ENCODE assay signal across 7 cellular contexts in the genomic region with DNA sequence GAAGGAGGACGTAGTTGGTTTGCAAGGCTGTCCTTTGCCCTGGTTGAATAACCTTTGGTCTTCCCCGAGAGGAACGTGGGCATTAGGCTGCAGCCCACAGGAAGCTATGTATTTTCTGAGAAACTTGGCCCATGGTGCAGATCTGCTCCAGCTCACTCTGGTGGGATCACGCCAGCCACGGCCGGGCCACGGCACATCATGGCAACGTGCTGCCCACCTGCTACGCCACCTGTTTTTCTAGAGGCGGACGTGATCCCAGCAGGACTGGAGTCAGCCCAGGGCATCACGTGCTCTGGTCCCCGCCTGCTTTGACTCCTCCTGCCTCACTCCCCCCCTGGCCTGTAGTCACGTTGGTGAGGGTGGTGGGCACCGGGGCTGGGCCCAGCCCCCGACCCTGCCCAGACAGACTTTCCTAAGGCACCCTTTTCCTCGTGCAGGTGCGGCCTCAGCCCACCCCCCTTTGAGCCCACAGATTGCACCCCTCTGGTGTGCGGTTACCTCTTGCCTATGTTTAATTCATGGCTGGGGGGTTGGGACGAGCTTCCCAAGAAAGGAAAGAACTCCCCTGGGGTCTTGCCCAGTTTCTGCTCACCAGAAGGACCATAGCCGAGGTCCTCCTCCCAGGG. TPM values are rescaled to one million over a fixed set of nuclear protein-coding genes. Genes with fewer than 3 reads are reported as not detected.
DNase-seq lines count a peak whose midpoint lies in the region; ATAC-seq, FAIRE-seq and TF ChIP-seq lines count a peak whose summit lies in the region.
"Not testable (repeated sequence)": the region's sequence is repeated elsewhere in the genome, so short reads cannot be mapped to it uniquely, and the experiment has no call there.
"Had no signal": no experiment of that assay in that cellular context is flagged by ENCODE, and none has a peak within 500 bp of the region (broad histone marks: within the 10 kb centered on the region; RNA-seq: fewer than 3 reads in every experiment).

TSS of gene CLEC18C (plus strand) at position 576 of the 626 bp plus-strand sequence. CDS start 492 bp downstream, outside the sequence.

- FAIRE-seq in HepG2 (lab: Jason Lieb, UNC) = not testable (repeated sequence)

- not testable (repeated sequence) for BruUV-seq in HepG2 (replicated peaks; lab: Mats Ljungman, UMichigan)

- H3K27me3 ChIP-seq in Peyer's patch; kidney epithelial cell (ENCODE audit: control insufficient read depth, insufficient read depth, low read length); HepG2 (ENCODE audit: control insufficient read depth in 1 of 2, insufficient read depth in 2 of 2, low read length in 2 of 2); psoas muscle (ENCODE audit: insufficient read depth in 3 of 3, low read length in 2 of 3): not testable (repeated sequence)

- H3K36me3 ChIP-seq in Peyer's patch; kidney epithelial cell (ENCODE audit: control insufficient read depth, insufficient read depth, low read length); HepG2 (replicated peaks in 1 of 2; ENCODE audit: control insufficient read depth in 1 of 2, insufficient read depth in 2 of 2, low read length in 2 of 2); psoas muscle (ENCODE audit: insufficient read depth in 1 of 2, low read depth in 1 of 2): not testable (repeated sequence)

- not testable (repeated sequence) for TF ChIP-seq CTCF in Peyer's patch (IDR thresholded peaks at IDR 0.05); kidney epithelial cell (IDR thresholded peaks at IDR 0.05; ENCODE audit: insufficient read depth, low read length, poor library complexity, severe bottlenecking); HepG2 (CRISPR knock-in tag; IDR thresholded peaks at IDR 0.05); psoas muscle (IDR thresholded peaks at IDR 0.05)

- peak within 1 kb of the TSS; percentile 27; the same call in 1 of the 2 replicates for H3K4me2 ChIP-seq in HepG2 (ENCODE audit: low read depth, low read length)

- TF ChIP-seq EP300 in HepG2 (IDR thresholded peaks at IDR 0.05; ENCODE audit: low read depth in 2 of 2, low read length in 2 of 2); HepG2 (CRISPR knock-in tag; IDR thresholded peaks at IDR 0.05; ENCODE audit: borderline replicate concordance): not testable (repeated sequence)

- not testable (repeated sequence) for H3K4me1 ChIP-seq in Peyer's patch; HepG2 (ENCODE audit: insufficient read depth, low read length); psoas muscle

- not testable (repeated sequence) for TF ChIP-seq POLR2A in Peyer's patch (IDR thresholded peaks at IDR 0.05); HepG2 (IDR thresholded peaks at IDR 0.05; ENCODE audit: insufficient read depth in 1 of 2, low read depth in 2 of 2, low read length in 2 of 2)

- not testable (repeated sequence) for H3K9ac ChIP-seq in HepG2 (ENCODE audit: insufficient read depth, low read depth, low read length)

- ATAC-seq in HepG2 (peak; percentile 5), psoas muscle (peak in 3 of 4 donors; percentile 32 to 62 (median 57))

- H3K27ac ChIP-seq in Peyer's patch; HepG2 (ENCODE audit: extremely low read length, insufficient read depth, low read length); psoas muscle: not testable (repeated sequence)

- not testable (repeated sequence) for H2AFZ ChIP-seq in HepG2 (ENCODE audit: low read length)

- H4K20me1 ChIP-seq in HepG2 (ENCODE audit: insufficient read depth, low read length) = not testable (repeated sequence)

- in situ Hi-C loops in HepG2 (cut with HindIII; ENCODE audit: extremely low pct_ligation_motif_present, low pct_unique_long_range_greater_than_20kb) = not testable (repeated sequence)

- 46% methylated on average over 12 of the region's 21 CpGs for WGBS in HepG2 (ENCODE audit: low lambda C conversion rate)
- WGBS in psoas muscle, 3 donors = 30 to 39% (median 37%) methylated on average over 13 to 18 of the region's 21 CpGs

- H3K9me3 ChIP-seq in Peyer's patch; HepG2 (ENCODE audit: low read length); psoas muscle: not testable (repeated sequence)

- not testable (repeated sequence) for H3K4me3 ChIP-seq in Peyer's patch; kidney epithelial cell (ENCODE audit: low read depth, low read length); HepG2 (replicated peaks in 1 of 3; ENCODE audit: insufficient read depth in 1 of 3, low read depth in 2 of 3, low read length in 3 of 3); psoas muscle

- CTCF ChIA-PET in HepG2 (lab: Yijun Ruan, JAX; ENCODE audit: low intra/inter-chr PET ratio, low total read pairs) = not testable (repeated sequence)

- intact Hi-C loops in cardiac septum (cut with DNase I); HepG2 (cut with micrococcal nuclease; ENCODE audit: unreplicated experiment); psoas muscle (cut with DNase I): not testable (repeated sequence)

- POLR2A ChIA-PET in HepG2 (lab: Yijun Ruan, JAX) = not testable (repeated sequence)

- H3K79me2 ChIP-seq in HepG2 (ENCODE audit: insufficient read depth, low read length) = not testable (repeated sequence)

- TF ChIP-seq RAD21 in HepG2 (CRISPR knock-in tag; IDR thresholded peaks at IDR 0.05) = not testable (repeated sequence)

- DNase-seq in DMS53 (lab: John Stamatoyannopoulos, UW) (peak; percentile 11), Peyer's patch (peak in 2 of 3 donors; percentile 16 to 30), cardiac septum (ENCODE audit: low spot score) (peak; percentile 68), psoas muscle (peak in 1 of 2 donors; percentile 36)
- DNase-seq in kidney epithelial cell (ENCODE audit: low read depth); HepG2 (ENCODE audit: low spot score): not testable (repeated sequence)

TF ChIP-seq in HepG2, 621 proteins besides CTCF, POLR2A, EP300 and RAD21:
- TF ChIP-seq HNF4A (CRISPR knock-in tag; IDR thresholded peaks at IDR 0.05) = 0 out of 2 replicates have a peak, but pooled peaks have one; percentile 16

RNA-seq across cellular contexts. Expression of gene CLEC18C, which starts in this region (rescaled TPM):
- 1 to 10 TPM in 3 of 4 donors, not detected in 1; 1.0 to 1.9 (median 1.2) TPM for total RNA-seq in Peyer's patch
- total RNA-seq in cardiac septum = 0.11 TPM
- 19.6 and 28.9 TPM in 2 replicates for total RNA-seq in kidney epithelial cell
- 0.13 and 0.15 TPM in 2 replicates for total RNA-seq in HepG2 (2016; rRNA removed; fragmentation: Illumina TruSeq; extraction: Trizol)
- total RNA-seq in HepG2 (2016; cell fraction: cytosol; rRNA removed; fragmentation: Illumina TruSeq; extraction: Trizol; ENCODE audit: low read depth) = not detected in 2 replicates
- not detected in 2 replicates for total RNA-seq in HepG2 (2016; cell fraction: insoluble cytoplasmic fraction; rRNA removed; fragmentation: Illumina TruSeq; extraction: Trizol)
- total RNA-seq in HepG2 (2016; cell fraction: membrane; rRNA removed; fragmentation: Illumina TruSeq; extraction: Trizol) = not detected in 2 replicates
- 0.66 TPM in 1 of 2 replicates, not detected in the other for total RNA-seq in HepG2 (2016; cell fraction: nucleus; rRNA removed; fragmentation: Illumina TruSeq; extraction: Trizol)
- 0.29 and 0.50 TPM in 2 replicates for polyA plus RNA-seq in HepG2 (2011; rRNA removed)
- 0.13 and 0.29 TPM in 2 replicates for polyA plus RNA-seq in HepG2 (2011; cell fraction: cytosol; rRNA removed)
- 2.9 and 3.6 TPM in 2 replicates for polyA plus RNA-seq in HepG2 (2011; cell fraction: nucleus; rRNA removed)
- polyA plus RNA-seq in HepG2 (2012) = 0.28 and 0.29 TPM in 2 replicates
- polyA plus RNA-seq in HepG2 (2016; cell fraction: cytosol; fragmentation: Illumina TruSeq; extraction: Trizol; ENCODE audit: low read depth) = not detected in 2 replicates
- not detected in 2 replicates for polyA plus RNA-seq in HepG2 (2016; cell fraction: insoluble cytoplasmic fraction; fragmentation: Illumina TruSeq; extraction: Trizol; ENCODE audit: low read depth)
- polyA plus RNA-seq in HepG2 (2016; cell fraction: membrane; fragmentation: Illumina TruSeq; extraction: Trizol; ENCODE audit: low read depth) = not detected in 2 replicates
- 0.59 TPM in 1 of 2 replicates, not detected in the other for polyA plus RNA-seq in HepG2 (2016; cell fraction: nucleus; fragmentation: Illumina TruSeq; extraction: Trizol; ENCODE audit: insufficient read depth, low read depth)
- polyA minus RNA-seq in HepG2 (2011; rRNA and poly(A)+ RNA removed; ENCODE audit: low replicate concordance) = 0.37 and 2.3 TPM in 2 replicates
- not detected in 2 replicates for polyA minus RNA-seq in HepG2 (2011; cell fraction: cytosol; rRNA and poly(A)+ RNA removed)
- 1.2 and 3.0 TPM in 2 replicates for polyA minus RNA-seq in HepG2 (2011; cell fraction: nucleus; rRNA and poly(A)+ RNA removed)
- under 1 TPM in 1 of 4 donors, not detected in 3; 0.43 TPM for total RNA-seq in psoas muscle
- under 1 TPM in 1 of 3 donors, not detected in 2; 0.10 TPM for polyA plus RNA-seq in psoas muscle
- polyA plus RNA-seq: AG04450 had no signal

Comparison
In these comparisons a context has a peak if more than half of its experiments do, and no peak if none do; other contexts are left out.
1. Peak in DNase-seq in cardiac septum; RNA of the gene not detected or under 1 TPM.
2. Peak in ATAC-seq in psoas muscle; RNA of the gene not detected or under 1 TPM.